In the genomic region with DNA sequence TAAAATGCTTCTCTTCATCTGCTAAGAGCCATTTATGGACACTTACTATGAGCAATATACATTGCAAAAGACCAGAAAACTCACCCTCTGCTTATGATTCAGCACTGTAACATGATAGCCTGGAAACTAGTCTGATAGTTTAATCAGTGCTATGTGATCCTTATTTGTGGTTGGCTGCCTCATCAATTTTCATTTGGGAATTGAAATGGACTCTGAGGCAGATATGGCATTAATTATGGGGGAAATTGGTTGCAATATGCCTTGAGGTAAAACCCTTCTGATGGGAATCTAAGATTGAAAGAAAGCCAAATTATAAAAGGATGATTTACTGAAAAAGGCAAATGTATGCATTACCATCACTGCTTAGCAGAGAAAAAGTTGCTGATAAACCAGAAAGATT, we compare ENCODE assay signal across 18 cellular contexts. TPM values are rescaled to one million over a fixed set of nuclear protein-coding genes. Genes with fewer than 3 reads are reported as not detected.
DNase-seq lines count a peak whose midpoint lies in the region; ATAC-seq and TF ChIP-seq lines count a peak whose summit lies in the region.
"Had no signal": no experiment of that assay in that cellular context is flagged by ENCODE, and none has a peak within 500 bp of the region (broad histone marks: within the 10 kb centered on the region; RNA-seq: fewer than 3 reads in every experiment).

No MANE protein-coding gene starts in this region.

- no peaks in the 10 kb centered on the region for H3K36me3 Mint-ChIP-seq in activated CD4-positive, alpha-beta T cell treated with anti-CD3 and anti-CD28 coated beads, Interleukin-2, amount 10 ng/mL, durations not matched to agents 24 days and 14 days (ENCODE audit: low read depth)

- no peak overlapping the region for H3K27ac Mint-ChIP-seq in activated CD4-positive, alpha-beta T cell treated with anti-CD3 and anti-CD28 coated beads, Interleukin-2, amount 10 ng/mL, durations not matched to agents 24 days and 14 days
- H3K27ac Mint-ChIP-seq: activated T-helper 2 cell treated with anti-CD3 and anti-CD28 coated beads, Interferon-gamma antibody, Interleukin-2, Interleukin-4, amounts not matched to agents 10 μg/mL and 5 μg/mL and 100 μg/mL, durations not matched to agents 14 hours and 24 hours and 36 hours; stimulated activated naive CD8-positive, alpha-beta T cell treated with anti-CD3 and anti-CD28 coated beads, Interleukin-15, Interleukin-2, amounts not matched to agents 100 ng/mL and 50 ng/mL, for 24 hours had no signal

- no peaks in the 10 kb centered on the region for H3K79me2 ChIP-seq in smooth muscle cell (ENCODE audit: low read depth)

- no peak overlapping the region for H2AFZ ChIP-seq in smooth muscle cell (ENCODE audit: low read depth)

- H3K36me3 ChIP-seq in smooth muscle cell (ENCODE audit: low read depth): no peaks in the 10 kb centered on the region
- H3K36me3 ChIP-seq: ovary had no signal

- no peaks in the 10 kb centered on the region for H3K9me3 Mint-ChIP-seq in activated CD4-positive, alpha-beta T cell treated with anti-CD3 and anti-CD28 coated beads, Interleukin-2, amount 10 ng/mL, durations not matched to agents 24 days and 14 days

- no peak overlapping the region for H3K9ac ChIP-seq in smooth muscle cell (ENCODE audit: low read depth)

- H4K20me1 ChIP-seq in smooth muscle cell (ENCODE audit: low read depth): no peaks in the 10 kb centered on the region

- H3K27me3 Mint-ChIP-seq in activated CD4-positive, alpha-beta T cell treated with anti-CD3 and anti-CD28 coated beads, Interleukin-2, amount 10 ng/mL, durations not matched to agents 24 days and 14 days: peaks cover 30% of the 10 kb centered on the region

- no peak for TF ChIP-seq CTCF in choroid plexus epithelial cell (conservative IDR thresholded peaks at IDR 0.05; ENCODE audit: low read depth, low read length)
- TF ChIP-seq CTCF in smooth muscle cell (IDR thresholded peaks at IDR 0.05; ENCODE audit: borderline replicate concordance, insufficient read depth, poor library complexity, severe bottlenecking): no peak

- intact Hi-C loops in activated CD4-positive, alpha-beta T cell treated with anti-CD3 and anti-CD28 coated beads, Interleukin-2, amount 10 ng/mL, durations not matched to agents 24 days and 14 days (cut with micrococcal nuclease): no loop called here

- H3F3A ChIP-seq in smooth muscle cell (ENCODE audit: low read depth): no peaks in the 10 kb centered on the region

- H3K4me3 ChIP-seq in choroid plexus epithelial cell (ENCODE audit: low read depth, low read length) (no peak overlapping the region), smooth muscle cell (no peak overlapping the region)
- H3K4me3 ChIP-seq: ovary had no signal

- no peaks in the 10 kb centered on the region for H3K27me3 ChIP-seq in smooth muscle cell (ENCODE audit: low read depth)
- H3K27me3 ChIP-seq: ovary had no signal

- no peaks in the 10 kb centered on the region for H3K9me3 ChIP-seq in smooth muscle cell (replicated peaks; ENCODE audit: low read depth)
- H3K9me3 ChIP-seq: ovary had no signal

- H3K4me2 ChIP-seq in smooth muscle cell: peak overlapping the region; percentile 34

- peaks cover 3% of the 10 kb centered on the region for H3K4me1 Mint-ChIP-seq in activated CD4-positive, alpha-beta T cell treated with anti-CD3 and anti-CD28 coated beads, Interleukin-2, amount 10 ng/mL, durations not matched to agents 24 days and 14 days

- H3K4me3 Mint-ChIP-seq in activated CD4-positive, alpha-beta T cell treated with anti-CD3 and anti-CD28 coated beads, Interleukin-2, amount 10 ng/mL, durations not matched to agents 24 days and 14 days: no peak overlapping the region
- H3K4me3 Mint-ChIP-seq: stimulated activated naive CD8-positive, alpha-beta T cell treated with anti-CD3 and anti-CD28 coated beads, Interleukin-15, Interleukin-2, amounts not matched to agents 100 ng/mL and 50 ng/mL, for 24 hours had no signal

- no peaks in the 10 kb centered on the region for H3K4me1 ChIP-seq in smooth muscle cell (ENCODE audit: low read depth)

- ATAC-seq in HG03108 (IDR thresholded peaks at IDR 0.05; ENCODE audit: unreplicated experiment): no peak

- peak; percentile 13 for DNase-seq in NCI-H1436 treated with DMSO at 0.1 percent for 48 hours (lab: John Stamatoyannopoulos, UW)
- no peak for DNase-seq in NCI-H1436 (lab: John Stamatoyannopoulos, UW)
- DNase-seq in NCI-H226: peak; percentile 61
- DNase-seq in choroid plexus epithelial cell (ENCODE audit: low read depth): peak; percentile 90
- DNase-seq in smooth muscle cell (lab: John Stamatoyannopoulos, UW; ENCODE audit: unreplicated experiment): no peak
- DNase-seq in activated CD4-positive, alpha-beta T cell treated with anti-CD3 and anti-CD28 coated beads, Interleukin-2, amount 10 ng/mL, durations not matched to agents 24 days and 14 days: no peak
- DNase-seq in anterior cingulate cortex (lab: John Stamatoyannopoulos, UW): no peak
- DNase-seq: 8988T; cortex of kidney; GDM1; NCI-H2227 treated with DMSO at 0.1 percent for 48 hours; ovary; SHP77; stimulated activated CD4-positive, alpha-beta T cell treated with anti-CD3 and anti-CD28 coated beads, Interleukin-2, amount 100 ng/mL, for 48 hours had no signal

- H3K27ac ChIP-seq in smooth muscle cell (ENCODE audit: low read depth): peak overlapping the region; percentile 10
- H3K27ac ChIP-seq: ovary had no signal

RNA-seq across cellular contexts. Expression of a gene that starts 33.5 kb away (rescaled TPM):
- total RNA-seq in smooth muscle cell: not detected in 2 replicates
- not detected in 2 replicates for polyA plus RNA-seq in smooth muscle cell
- not detected in 2 replicates for total RNA-seq in activated CD4-positive, alpha-beta T cell treated with anti-CD3 and anti-CD28 coated beads, Interleukin-2, amount 10 ng/mL, durations not matched to agents 24 days and 14 days
- total RNA-seq: activated T-helper 2 cell treated with anti-CD3 and anti-CD28 coated beads, Interferon-gamma antibody, Interleukin-2, Interleukin-4, amounts not matched to agents 10 μg/mL and 5 μg/mL and 100 μg/mL, durations not matched to agents 14 hours and 24 hours and 36 hours; lung microvascular endothelial cell had no signal

Comparison
In these comparisons a context has a peak if more than half of its experiments do, and no peak if none do; other contexts are left out.
1. DNase-seq: peak in NCI-H1436 treated with DMSO at 0.1 percent for 48 hours (single experiment), NCI-H226 (single experiment) and choroid plexus epithelial cell (single experiment); none in NCI-H1436 (single experiment), smooth muscle cell (single experiment), activated CD4-positive, alpha-beta T cell treated with anti-CD3 and anti-CD28 coated beads, Interleukin-2, amount 10 ng/mL, durations not matched to agents 24 days and 14 days (single experiment) and anterior cingulate cortex (0 of 58).